Comparison of ENCODE assay signal across 1 cellular context in the genomic region with DNA sequence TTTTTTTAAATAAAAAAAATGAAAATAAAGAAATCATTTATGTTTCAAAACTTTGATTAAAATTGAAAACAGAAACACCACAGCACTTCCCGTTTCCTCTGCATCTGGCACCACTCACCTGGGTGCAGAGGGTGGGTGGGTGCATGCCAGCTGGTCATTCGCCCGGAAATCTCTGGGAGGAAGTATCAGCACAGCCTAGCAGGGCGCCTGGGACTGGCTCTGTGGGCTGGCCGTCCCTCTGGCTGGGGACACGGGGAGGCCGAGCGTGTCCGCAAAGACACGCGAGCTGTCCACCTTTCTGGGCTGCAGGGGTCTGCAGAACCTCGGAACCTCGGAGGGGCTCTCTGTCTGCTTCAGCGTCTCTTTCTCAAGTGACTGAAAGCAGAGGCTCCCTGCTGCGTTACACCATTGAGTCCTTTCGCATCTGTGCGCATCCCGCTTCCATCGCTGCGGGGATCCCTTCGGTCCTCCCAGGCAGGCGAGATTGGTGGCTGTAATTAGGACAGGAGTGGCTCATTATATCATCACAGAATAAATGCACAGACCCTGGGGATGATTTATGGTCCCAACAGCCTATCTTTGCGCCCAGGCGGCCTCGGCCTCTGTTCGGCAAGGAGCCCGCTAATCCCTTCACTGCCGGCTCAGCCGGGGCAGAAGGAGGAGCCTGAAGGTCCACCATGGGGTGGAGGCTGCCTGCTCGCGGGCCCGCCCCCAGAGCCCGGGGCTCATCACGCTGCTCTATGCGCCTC.
A peak's percentile ranks its signal among the peaks of the same experiment; 100 is the strongest.
TF ChIP-seq lines count a peak whose summit lies in the region.

No MANE protein-coding gene starts in this region.

TF ChIP-seq in K562, 482 proteins besides CTCF, POLR2A, EP300 and RAD21 (continued from another document and continues in another):
- TF ChIP-seq, protein P1, sequence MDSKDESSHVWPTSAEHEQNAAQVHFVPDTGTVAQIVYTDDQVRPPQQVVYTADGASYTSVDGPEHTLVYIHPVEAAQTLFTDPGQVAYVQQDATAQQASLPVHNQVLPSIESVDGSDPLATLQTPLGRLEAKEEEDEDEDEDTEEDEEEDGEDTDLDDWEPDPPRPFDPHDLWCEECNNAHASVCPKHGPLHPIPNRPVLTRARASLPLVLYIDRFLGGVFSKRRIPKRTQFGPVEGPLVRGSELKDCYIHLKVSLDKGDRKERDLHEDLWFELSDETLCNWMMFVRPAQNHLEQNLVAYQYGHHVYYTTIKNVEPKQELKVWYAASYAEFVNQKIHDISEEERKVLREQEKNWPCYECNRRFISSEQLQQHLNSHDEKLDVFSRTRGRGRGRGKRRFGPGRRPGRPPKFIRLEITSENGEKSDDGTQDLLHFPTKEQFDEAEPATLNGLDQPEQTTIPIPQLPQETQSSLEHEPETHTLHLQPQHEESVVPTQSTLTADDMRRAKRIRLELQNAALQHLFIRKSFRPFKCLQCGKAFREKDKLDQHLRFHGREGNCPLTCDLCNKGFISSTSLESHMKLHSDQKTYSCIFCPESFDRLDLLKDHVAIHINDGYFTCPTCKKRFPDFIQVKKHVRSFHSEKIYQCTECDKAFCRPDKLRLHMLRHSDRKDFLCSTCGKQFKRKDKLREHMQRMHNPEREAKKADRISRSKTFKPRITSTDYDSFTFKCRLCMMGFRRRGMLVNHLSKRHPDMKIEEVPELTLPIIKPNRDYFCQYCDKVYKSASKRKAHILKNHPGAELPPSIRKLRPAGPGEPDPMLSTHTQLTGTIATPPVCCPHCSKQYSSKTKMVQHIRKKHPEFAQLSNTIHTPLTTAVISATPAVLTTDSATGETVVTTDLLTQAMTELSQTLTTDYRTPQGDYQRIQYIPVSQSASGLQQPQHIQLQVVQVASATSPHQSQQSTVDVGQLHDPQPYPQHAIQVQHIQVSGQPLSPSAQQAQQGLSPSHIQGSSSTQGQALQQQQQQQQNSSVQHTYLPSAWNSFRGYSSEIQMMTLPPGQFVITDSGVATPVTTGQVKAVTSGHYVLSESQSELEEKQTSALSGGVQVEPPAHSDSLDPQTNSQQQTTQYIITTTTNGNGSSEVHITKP (IDR thresholded peaks at IDR 0.05; ENCODE audit: partially characterized antibody) = no peak
- no peak for TF ChIP-seq POLR3G (IDR thresholded peaks at IDR 0.05; ENCODE audit: extremely low read depth, insufficient read length, insufficient replicate concordance)
- TF ChIP-seq, protein P2, sequence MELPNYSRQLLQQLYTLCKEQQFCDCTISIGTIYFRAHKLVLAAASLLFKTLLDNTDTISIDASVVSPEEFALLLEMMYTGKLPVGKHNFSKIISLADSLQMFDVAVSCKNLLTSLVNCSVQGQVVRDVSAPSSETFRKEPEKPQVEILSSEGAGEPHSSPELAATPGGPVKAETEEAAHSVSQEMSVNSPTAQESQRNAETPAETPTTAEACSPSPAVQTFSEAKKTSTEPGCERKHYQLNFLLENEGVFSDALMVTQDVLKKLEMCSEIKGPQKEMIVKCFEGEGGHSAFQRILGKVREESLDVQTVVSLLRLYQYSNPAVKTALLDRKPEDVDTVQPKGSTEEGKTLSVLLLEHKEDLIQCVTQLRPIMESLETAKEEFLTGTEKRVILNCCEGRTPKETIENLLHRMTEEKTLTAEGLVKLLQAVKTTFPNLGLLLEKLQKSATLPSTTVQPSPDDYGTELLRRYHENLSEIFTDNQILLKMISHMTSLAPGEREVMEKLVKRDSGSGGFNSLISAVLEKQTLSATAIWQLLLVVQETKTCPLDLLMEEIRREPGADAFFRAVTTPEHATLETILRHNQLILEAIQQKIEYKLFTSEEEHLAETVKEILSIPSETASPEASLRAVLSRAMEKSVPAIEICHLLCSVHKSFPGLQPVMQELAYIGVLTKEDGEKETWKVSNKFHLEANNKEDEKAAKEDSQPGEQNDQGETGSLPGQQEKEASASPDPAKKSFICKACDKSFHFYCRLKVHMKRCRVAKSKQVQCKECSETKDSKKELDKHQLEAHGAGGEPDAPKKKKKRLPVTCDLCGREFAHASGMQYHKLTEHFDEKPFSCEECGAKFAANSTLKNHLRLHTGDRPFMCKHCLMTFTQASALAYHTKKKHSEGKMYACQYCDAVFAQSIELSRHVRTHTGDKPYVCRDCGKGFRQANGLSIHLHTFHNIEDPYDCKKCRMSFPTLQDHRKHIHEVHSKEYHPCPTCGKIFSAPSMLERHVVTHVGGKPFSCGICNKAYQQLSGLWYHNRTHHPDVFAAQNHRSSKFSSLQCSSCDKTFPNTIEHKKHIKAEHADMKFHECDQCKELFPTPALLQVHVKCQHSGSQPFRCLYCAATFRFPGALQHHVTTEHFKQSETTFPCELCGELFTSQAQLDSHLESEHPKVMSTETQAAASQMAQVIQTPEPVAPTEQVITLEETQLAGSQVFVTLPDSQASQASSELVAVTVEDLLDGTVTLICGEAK (IDR thresholded peaks at IDR 0.05) = no peak
- TF ChIP-seq, protein P2 (CRISPR knock-in tag; IDR thresholded peaks at IDR 0.05) = no peak
- no peak for TF ChIP-seq PTBP1 (IDR thresholded peaks at IDR 0.05; ENCODE audit: low read depth, low read length)
- TF ChIP-seq ZFX (CRISPR knock-in tag; IDR thresholded peaks at IDR 0.05) = no peak
- TF ChIP-seq, protein P3, sequence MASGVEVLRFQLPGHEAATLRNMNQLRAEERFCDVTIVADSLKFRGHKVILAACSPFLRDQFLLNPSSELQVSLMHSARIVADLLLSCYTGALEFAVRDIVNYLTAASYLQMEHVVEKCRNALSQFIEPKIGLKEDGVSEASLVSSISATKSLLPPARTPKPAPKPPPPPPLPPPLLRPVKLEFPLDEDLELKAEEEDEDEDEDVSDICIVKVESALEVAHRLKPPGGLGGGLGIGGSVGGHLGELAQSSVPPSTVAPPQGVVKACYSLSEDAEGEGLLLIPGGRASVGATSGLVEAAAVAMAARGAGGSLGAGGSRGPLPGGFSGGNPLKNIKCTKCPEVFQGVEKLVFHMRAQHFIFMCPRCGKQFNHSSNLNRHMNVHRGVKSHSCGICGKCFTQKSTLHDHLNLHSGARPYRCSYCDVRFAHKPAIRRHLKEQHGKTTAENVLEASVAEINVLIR (CRISPR knock-in tag; IDR thresholded peaks at IDR 0.05) = no peak
- no peak for TF ChIP-seq ZNF41 (CRISPR knock-in tag; conservative IDR thresholded peaks at IDR 0.05)
- no peak for TF ChIP-seq PCBP1 (IDR thresholded peaks at IDR 0.05; ENCODE audit: low read depth, low read length, poor library complexity, severe bottlenecking)
- TF ChIP-seq BRCA1 (IDR thresholded peaks at IDR 0.05) = no peak
- no peak for TF ChIP-seq BRCA1 (CRISPR knock-in tag; IDR thresholded peaks at IDR 0.05)
- no peak for TF ChIP-seq NCOA6 (IDR thresholded peaks at IDR 0.05)
- TF ChIP-seq STAG1 (CRISPR knock-in tag; IDR thresholded peaks at IDR 0.05; ENCODE audit: borderline replicate concordance) = no peak
- no peak for TF ChIP-seq HLTF (IDR thresholded peaks at IDR 0.05)
- TF ChIP-seq, protein P4, sequence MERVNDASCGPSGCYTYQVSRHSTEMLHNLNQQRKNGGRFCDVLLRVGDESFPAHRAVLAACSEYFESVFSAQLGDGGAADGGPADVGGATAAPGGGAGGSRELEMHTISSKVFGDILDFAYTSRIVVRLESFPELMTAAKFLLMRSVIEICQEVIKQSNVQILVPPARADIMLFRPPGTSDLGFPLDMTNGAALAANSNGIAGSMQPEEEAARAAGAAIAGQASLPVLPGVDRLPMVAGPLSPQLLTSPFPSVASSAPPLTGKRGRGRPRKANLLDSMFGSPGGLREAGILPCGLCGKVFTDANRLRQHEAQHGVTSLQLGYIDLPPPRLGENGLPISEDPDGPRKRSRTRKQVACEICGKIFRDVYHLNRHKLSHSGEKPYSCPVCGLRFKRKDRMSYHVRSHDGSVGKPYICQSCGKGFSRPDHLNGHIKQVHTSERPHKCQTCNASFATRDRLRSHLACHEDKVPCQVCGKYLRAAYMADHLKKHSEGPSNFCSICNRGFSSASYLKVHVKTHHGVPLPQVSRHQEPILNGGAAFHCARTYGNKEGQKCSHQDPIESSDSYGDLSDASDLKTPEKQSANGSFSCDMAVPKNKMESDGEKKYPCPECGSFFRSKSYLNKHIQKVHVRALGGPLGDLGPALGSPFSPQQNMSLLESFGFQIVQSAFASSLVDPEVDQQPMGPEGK (CRISPR knock-in tag; IDR thresholded peaks at IDR 0.05; ENCODE audit: borderline replicate concordance) = no peak
- no peak for TF ChIP-seq ZNF76 (CRISPR knock-in tag; IDR thresholded peaks at IDR 0.05; ENCODE audit: borderline replicate concordance)
- TF ChIP-seq, protein P5, sequence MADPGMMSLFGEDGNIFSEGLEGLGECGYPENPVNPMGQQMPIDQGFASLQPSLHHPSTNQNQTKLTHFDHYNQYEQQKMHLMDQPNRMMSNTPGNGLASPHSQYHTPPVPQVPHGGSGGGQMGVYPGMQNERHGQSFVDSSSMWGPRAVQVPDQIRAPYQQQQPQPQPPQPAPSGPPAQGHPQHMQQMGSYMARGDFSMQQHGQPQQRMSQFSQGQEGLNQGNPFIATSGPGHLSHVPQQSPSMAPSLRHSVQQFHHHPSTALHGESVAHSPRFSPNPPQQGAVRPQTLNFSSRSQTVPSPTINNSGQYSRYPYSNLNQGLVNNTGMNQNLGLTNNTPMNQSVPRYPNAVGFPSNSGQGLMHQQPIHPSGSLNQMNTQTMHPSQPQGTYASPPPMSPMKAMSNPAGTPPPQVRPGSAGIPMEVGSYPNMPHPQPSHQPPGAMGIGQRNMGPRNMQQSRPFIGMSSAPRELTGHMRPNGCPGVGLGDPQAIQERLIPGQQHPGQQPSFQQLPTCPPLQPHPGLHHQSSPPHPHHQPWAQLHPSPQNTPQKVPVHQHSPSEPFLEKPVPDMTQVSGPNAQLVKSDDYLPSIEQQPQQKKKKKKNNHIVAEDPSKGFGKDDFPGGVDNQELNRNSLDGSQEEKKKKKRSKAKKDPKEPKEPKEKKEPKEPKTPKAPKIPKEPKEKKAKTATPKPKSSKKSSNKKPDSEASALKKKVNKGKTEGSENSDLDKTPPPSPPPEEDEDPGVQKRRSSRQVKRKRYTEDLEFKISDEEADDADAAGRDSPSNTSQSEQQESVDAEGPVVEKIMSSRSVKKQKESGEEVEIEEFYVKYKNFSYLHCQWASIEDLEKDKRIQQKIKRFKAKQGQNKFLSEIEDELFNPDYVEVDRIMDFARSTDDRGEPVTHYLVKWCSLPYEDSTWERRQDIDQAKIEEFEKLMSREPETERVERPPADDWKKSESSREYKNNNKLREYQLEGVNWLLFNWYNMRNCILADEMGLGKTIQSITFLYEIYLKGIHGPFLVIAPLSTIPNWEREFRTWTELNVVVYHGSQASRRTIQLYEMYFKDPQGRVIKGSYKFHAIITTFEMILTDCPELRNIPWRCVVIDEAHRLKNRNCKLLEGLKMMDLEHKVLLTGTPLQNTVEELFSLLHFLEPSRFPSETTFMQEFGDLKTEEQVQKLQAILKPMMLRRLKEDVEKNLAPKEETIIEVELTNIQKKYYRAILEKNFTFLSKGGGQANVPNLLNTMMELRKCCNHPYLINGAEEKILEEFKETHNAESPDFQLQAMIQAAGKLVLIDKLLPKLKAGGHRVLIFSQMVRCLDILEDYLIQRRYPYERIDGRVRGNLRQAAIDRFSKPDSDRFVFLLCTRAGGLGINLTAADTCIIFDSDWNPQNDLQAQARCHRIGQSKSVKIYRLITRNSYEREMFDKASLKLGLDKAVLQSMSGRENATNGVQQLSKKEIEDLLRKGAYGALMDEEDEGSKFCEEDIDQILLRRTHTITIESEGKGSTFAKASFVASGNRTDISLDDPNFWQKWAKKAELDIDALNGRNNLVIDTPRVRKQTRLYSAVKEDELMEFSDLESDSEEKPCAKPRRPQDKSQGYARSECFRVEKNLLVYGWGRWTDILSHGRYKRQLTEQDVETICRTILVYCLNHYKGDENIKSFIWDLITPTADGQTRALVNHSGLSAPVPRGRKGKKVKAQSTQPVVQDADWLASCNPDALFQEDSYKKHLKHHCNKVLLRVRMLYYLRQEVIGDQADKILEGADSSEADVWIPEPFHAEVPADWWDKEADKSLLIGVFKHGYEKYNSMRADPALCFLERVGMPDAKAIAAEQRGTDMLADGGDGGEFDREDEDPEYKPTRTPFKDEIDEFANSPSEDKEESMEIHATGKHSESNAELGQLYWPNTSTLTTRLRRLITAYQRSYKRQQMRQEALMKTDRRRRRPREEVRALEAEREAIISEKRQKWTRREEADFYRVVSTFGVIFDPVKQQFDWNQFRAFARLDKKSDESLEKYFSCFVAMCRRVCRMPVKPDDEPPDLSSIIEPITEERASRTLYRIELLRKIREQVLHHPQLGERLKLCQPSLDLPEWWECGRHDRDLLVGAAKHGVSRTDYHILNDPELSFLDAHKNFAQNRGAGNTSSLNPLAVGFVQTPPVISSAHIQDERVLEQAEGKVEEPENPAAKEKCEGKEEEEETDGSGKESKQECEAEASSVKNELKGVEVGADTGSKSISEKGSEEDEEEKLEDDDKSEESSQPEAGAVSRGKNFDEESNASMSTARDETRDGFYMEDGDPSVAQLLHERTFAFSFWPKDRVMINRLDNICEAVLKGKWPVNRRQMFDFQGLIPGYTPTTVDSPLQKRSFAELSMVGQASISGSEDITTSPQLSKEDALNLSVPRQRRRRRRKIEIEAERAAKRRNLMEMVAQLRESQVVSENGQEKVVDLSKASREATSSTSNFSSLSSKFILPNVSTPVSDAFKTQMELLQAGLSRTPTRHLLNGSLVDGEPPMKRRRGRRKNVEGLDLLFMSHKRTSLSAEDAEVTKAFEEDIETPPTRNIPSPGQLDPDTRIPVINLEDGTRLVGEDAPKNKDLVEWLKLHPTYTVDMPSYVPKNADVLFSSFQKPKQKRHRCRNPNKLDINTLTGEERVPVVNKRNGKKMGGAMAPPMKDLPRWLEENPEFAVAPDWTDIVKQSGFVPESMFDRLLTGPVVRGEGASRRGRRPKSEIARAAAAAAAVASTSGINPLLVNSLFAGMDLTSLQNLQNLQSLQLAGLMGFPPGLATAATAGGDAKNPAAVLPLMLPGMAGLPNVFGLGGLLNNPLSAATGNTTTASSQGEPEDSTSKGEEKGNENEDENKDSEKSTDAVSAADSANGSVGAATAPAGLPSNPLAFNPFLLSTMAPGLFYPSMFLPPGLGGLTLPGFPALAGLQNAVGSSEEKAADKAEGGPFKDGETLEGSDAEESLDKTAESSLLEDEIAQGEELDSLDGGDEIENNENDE (IDR thresholded peaks at IDR 0.05; ENCODE audit: low read depth, low read length) = no peak
- TF ChIP-seq ZKSCAN1 (IDR thresholded peaks at IDR 0.05; ENCODE audit: low read depth, low read length) = peak; percentile 89
- no peak for TF ChIP-seq PRMT5 (CRISPR knock-in tag; IDR thresholded peaks at IDR 0.05)
